In the genomic region with DNA sequence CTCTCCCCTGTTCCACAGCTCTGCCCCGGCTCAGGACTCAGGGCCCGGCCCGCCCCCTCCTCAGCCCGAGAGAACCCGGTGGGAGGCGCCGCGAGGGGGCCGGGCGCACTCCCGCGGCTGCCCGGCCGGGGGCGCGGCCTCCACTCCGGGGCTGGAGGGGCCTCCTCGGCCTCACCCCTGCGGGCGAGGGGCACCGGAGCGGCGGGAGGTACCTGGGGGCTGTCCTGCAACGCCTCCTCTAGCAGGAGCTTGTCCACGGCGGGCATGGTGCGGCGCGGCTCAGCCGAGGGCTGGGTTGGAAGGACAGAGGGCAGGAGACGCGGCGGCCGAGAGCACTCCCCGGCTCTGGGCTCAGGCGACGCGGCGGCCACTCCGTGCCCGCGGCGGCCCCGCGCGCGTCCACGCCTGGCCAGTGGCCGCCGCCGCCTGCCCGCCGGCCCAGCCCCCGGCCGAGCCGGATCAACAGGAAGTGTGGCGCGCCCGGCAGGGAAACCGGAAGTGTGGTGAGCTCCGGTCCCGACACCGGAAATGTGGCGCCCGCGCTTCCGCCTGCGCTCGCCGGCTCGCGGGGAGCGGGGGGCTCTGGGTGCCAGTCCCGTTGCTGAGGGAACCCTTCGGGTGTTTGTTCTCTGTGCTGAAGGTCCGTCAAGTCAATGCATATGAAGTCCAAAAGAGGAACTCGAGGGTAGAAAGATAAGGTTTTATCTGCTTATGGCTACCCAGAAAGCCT, we compare ENCODE assay signal across 1 cellular context.
TF ChIP-seq lines count a peak whose summit lies in the region.

A gene with protein sequence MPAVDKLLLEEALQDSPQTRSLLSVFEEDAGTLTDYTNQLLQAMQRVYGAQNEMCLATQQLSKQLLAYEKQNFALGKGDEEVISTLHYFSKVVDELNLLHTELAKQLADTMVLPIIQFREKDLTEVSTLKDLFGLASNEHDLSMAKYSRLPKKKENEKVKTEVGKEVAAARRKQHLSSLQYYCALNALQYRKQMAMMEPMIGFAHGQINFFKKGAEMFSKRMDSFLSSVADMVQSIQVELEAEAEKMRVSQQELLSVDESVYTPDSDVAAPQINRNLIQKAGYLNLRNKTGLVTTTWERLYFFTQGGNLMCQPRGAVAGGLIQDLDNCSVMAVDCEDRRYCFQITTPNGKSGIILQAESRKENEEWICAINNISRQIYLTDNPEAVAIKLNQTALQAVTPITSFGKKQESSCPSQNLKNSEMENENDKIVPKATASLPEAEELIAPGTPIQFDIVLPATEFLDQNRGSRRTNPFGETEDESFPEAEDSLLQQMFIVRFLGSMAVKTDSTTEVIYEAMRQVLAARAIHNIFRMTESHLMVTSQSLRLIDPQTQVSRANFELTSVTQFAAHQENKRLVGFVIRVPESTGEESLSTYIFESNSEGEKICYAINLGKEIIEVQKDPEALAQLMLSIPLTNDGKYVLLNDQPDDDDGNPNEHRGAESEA (minus strand): TSS at position 428 of the 730 bp plus-strand sequence. CDS start 162 bp downstream, at position 266.

TF ChIP-seq in K562, 482 proteins besides CTCF, POLR2A, EP300 and RAD21 (continued from another document and continues in another):
- TF ChIP-seq, protein P1, sequence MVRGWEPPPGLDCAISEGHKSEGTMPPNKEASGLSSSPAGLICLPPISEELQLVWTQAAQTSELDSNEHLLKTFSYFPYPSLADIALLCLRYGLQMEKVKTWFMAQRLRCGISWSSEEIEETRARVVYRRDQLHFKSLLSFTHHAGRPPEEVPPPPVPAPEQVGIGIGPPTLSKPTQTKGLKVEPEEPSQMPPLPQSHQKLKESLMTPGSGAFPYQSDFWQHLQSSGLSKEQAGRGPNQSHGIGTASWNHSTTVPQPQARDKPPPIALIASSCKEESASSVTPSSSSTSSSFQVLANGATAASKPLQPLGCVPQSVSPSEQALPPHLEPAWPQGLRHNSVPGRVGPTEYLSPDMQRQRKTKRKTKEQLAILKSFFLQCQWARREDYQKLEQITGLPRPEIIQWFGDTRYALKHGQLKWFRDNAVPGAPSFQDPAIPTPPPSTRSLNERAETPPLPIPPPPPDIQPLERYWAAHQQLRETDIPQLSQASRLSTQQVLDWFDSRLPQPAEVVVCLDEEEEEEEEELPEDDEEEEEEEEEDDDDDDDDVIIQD (CRISPR knock-in tag; IDR thresholded peaks at IDR 0.05) = no peak
- TF ChIP-seq KAT7 (CRISPR knock-in tag; IDR thresholded peaks at IDR 0.05; ENCODE audit: borderline replicate concordance) (no peak; the same call in 1 of the 2 replicates), NR4A1 (CRISPR knock-in tag; IDR thresholded peaks at IDR 0.05) (no peak), NR4A1 (tag; IDR thresholded peaks at IDR 0.05) (no peak), STAT5B (CRISPR knock-in tag; IDR thresholded peaks at IDR 0.05) (no peak), FOXA3 (CRISPR knock-in tag; conservative IDR thresholded peaks at IDR 0.05 in 1 of 2, IDR thresholded peaks at IDR 0.05 in 1 of 2) (no peak), GABPA (tag; conservative IDR thresholded peaks at IDR 0.05; ENCODE audit: low read depth) (peak; percentile 100), CREB1 (IDR thresholded peaks at IDR 0.05) (peak; percentile 6; the same call in 1 of the 2 replicates), CREB1 (CRISPR knock-in tag; IDR thresholded peaks at IDR 0.05) (no peak), ZNF232 (CRISPR knock-in tag; IDR thresholded peaks at IDR 0.05) (no peak), CEBPG (CRISPR knock-in tag; IDR thresholded peaks at IDR 0.05) (no peak), CEBPG (tag; conservative IDR thresholded peaks at IDR 0.05 in 1 of 2, IDR thresholded peaks at IDR 0.05 in 1 of 2) (no peak), SMAD2 (IDR thresholded peaks at IDR 0.05; ENCODE audit: low read depth, low read length) (no peak), HDAC1 (IDR thresholded peaks at IDR 0.05) (no peak), XRCC4 (IDR thresholded peaks at IDR 0.05; ENCODE audit: extremely low read depth, insufficient read depth, insufficient read length) (no peak), SMAD3 (CRISPR knock-in tag; conservative IDR thresholded peaks at IDR 0.05) (no peak), EZH2 (IDR thresholded peaks at IDR 0.05; ENCODE audit: borderline replicate concordance, low read depth, low read length) (no peak), POU5F1 (IDR thresholded peaks at IDR 0.05; ENCODE audit: borderline replicate concordance, low read depth, low read length, partially characterized antibody) (peak; percentile 42), FOXA1 (IDR thresholded peaks at IDR 0.05; ENCODE audit: borderline replicate concordance) (no peak), ATF7 (IDR thresholded peaks at IDR 0.05) (0 out of 2 replicates have a peak, but pooled peaks have one; percentile 8), MTA3 (IDR thresholded peaks at IDR 0.05; ENCODE audit: borderline replicate concordance) (peak; percentile 79; the same call in 1 of the 2 replicates), DPF2 (IDR thresholded peaks at IDR 0.05) (no peak), KDM4B (IDR thresholded peaks at IDR 0.05; ENCODE audit: borderline replicate concordance in 2 of 2, low read depth in 1 of 2) (peak in 1 of 2 experiments; percentile 97; a peak in 1 of 4 replicates), SIN3B (IDR thresholded peaks at IDR 0.05; ENCODE audit: low read depth) (peak; percentile 78), GATAD2B (IDR thresholded peaks at IDR 0.05; ENCODE audit: borderline replicate concordance) (peak; percentile 83), RBM15 (IDR thresholded peaks at IDR 0.05; ENCODE audit: insufficient read depth, low read length) (no peak), IFI16 (CRISPR knock-in tag; IDR thresholded peaks at IDR 0.05) (no peak)
- TF ChIP-seq, protein P2, sequence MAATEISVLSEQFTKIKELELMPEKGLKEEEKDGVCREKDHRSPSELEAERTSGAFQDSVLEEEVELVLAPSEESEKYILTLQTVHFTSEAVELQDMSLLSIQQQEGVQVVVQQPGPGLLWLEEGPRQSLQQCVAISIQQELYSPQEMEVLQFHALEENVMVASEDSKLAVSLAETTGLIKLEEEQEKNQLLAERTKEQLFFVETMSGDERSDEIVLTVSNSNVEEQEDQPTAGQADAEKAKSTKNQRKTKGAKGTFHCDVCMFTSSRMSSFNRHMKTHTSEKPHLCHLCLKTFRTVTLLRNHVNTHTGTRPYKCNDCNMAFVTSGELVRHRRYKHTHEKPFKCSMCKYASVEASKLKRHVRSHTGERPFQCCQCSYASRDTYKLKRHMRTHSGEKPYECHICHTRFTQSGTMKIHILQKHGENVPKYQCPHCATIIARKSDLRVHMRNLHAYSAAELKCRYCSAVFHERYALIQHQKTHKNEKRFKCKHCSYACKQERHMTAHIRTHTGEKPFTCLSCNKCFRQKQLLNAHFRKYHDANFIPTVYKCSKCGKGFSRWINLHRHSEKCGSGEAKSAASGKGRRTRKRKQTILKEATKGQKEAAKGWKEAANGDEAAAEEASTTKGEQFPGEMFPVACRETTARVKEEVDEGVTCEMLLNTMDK (IDR thresholded peaks at IDR 0.05; ENCODE audit: borderline replicate concordance, insufficient read depth, low read depth, low read length, poor library complexity, severe bottlenecking) = peak; percentile 19
- TF ChIP-seq, protein P3, sequence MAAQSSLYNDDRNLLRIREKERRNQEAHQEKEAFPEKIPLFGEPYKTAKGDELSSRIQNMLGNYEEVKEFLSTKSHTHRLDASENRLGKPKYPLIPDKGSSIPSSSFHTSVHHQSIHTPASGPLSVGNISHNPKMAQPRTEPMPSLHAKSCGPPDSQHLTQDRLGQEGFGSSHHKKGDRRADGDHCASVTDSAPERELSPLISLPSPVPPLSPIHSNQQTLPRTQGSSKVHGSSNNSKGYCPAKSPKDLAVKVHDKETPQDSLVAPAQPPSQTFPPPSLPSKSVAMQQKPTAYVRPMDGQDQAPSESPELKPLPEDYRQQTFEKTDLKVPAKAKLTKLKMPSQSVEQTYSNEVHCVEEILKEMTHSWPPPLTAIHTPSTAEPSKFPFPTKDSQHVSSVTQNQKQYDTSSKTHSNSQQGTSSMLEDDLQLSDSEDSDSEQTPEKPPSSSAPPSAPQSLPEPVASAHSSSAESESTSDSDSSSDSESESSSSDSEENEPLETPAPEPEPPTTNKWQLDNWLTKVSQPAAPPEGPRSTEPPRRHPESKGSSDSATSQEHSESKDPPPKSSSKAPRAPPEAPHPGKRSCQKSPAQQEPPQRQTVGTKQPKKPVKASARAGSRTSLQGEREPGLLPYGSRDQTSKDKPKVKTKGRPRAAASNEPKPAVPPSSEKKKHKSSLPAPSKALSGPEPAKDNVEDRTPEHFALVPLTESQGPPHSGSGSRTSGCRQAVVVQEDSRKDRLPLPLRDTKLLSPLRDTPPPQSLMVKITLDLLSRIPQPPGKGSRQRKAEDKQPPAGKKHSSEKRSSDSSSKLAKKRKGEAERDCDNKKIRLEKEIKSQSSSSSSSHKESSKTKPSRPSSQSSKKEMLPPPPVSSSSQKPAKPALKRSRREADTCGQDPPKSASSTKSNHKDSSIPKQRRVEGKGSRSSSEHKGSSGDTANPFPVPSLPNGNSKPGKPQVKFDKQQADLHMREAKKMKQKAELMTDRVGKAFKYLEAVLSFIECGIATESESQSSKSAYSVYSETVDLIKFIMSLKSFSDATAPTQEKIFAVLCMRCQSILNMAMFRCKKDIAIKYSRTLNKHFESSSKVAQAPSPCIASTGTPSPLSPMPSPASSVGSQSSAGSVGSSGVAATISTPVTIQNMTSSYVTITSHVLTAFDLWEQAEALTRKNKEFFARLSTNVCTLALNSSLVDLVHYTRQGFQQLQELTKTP (IDR thresholded peaks at IDR 0.05; ENCODE audit: low read depth in 1 of 2, partially characterized antibody in 2 of 2) = no peak
- TF ChIP-seq, protein P4, sequence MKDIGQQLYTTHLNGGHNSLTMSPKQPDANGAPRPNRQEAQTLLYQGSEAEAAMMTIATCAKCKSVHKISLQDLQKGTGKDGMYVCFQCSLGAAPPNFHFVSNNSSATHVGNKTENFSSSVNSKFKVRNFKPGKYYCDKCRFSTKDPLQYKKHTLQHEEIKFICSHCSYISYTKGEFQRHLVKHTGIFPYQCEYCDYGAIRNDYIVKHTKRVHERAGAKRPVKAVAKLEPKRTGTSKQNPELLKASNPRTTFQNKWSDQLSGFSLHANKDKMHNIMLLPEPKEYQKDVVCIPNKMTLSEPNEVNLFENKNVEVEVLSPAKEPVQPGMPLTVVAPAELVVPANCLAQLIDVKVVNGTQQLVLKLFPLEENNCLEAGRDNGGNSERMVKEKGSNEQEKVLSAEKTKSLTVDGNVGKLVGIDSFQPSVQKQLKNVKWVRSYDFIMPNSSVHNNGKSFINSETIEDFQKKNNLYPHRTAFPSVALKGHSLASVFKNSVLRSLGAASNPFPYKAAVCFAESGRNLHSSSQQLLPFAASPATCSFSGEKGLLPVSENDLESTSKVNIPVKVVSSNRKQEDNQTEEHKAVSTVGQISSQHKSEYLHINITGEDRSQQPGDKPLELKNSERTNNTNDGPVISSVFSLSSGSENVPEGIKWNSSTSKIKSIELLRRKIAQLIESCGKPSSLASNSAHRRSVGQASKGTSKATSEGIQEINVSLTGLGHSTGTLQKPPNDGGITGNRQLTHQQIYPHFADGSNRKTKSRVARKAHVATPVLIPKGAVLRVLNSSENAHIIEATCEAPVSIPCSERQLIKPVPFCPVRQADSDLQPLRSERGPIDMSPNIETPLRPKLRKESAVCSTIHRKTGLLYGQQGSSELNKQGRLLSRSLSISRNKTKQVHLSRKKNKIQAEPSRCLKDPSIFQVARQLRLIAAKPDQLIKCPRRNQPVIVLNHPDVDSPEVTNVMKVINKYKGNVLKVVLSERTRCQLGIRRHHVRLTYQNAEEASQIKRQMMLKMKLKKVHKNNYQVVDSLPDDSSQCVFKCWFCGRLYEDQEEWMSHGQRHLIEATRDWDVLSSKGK (CRISPR knock-in tag; IDR thresholded peaks at IDR 0.05) = no peak
- TF ChIP-seq, protein P5, sequence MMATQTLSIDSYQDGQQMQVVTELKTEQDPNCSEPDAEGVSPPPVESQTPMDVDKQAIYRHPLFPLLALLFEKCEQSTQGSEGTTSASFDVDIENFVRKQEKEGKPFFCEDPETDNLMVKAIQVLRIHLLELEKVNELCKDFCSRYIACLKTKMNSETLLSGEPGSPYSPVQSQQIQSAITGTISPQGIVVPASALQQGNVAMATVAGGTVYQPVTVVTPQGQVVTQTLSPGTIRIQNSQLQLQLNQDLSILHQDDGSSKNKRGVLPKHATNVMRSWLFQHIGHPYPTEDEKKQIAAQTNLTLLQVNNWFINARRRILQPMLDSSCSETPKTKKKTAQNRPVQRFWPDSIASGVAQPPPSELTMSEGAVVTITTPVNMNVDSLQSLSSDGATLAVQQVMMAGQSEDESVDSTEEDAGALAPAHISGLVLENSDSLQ (IDR thresholded peaks at IDR 0.05) = peak; percentile 79
- TF ChIP-seq, protein P6, sequence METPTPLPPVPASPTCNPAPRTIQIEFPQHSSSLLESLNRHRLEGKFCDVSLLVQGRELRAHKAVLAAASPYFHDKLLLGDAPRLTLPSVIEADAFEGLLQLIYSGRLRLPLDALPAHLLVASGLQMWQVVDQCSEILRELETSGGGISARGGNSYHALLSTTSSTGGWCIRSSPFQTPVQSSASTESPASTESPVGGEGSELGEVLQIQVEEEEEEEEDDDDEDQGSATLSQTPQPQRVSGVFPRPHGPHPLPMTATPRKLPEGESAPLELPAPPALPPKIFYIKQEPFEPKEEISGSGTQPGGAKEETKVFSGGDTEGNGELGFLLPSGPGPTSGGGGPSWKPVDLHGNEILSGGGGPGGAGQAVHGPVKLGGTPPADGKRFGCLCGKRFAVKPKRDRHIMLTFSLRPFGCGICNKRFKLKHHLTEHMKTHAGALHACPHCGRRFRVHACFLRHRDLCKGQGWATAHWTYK (CRISPR knock-in tag; IDR thresholded peaks at IDR 0.05) = peak; percentile 78
- TF ChIP-seq, protein P7, sequence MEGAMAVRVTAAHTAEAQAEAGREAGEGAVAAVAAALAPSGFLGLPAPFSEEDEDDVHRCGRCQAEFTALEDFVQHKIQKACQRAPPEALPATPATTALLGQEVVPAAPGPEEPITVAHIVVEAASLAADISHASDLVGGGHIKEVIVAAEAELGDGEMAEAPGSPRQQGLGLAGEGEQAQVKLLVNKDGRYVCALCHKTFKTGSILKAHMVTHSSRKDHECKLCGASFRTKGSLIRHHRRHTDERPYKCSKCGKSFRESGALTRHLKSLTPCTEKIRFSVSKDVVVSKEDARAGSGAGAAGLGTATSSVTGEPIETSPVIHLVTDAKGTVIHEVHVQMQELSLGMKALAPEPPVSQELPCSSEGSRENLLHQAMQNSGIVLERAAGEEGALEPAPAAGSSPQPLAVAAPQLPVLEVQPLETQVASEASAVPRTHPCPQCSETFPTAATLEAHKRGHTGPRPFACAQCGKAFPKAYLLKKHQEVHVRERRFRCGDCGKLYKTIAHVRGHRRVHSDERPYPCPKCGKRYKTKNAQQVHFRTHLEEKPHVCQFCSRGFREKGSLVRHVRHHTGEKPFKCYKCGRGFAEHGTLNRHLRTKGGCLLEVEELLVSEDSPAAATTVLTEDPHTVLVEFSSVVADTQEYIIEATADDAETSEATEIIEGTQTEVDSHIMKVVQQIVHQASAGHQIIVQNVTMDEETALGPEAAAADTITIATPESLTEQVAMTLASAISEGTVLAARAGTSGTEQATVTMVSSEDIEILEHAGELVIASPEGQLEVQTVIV (CRISPR knock-in tag; IDR thresholded peaks at IDR 0.05; ENCODE audit: borderline replicate concordance) = no peak
